Comparison of ENCODE assay signal across 25 cellular contexts in the genomic region with DNA sequence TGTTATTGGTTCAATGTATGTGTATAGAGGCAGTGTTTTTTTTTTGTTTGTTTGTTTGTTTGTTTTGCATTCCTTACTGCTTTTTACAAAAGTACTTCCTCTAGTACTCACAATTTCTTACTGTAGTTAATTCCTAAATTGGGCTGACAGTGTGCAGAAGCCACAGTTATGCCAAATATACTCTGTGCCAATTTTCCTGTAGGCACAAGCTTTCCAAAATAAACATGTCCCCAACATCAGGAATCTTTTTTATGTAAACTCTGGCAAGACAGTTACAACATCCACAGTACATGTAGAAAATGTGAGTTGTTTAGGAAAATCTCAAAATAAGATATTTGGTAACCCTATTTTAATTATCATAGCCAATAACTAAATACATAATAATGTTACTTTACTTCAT.
A peak's percentile ranks its signal among the peaks of the same experiment; 100 is the strongest.
DNase-seq lines count a peak whose midpoint lies in the region; ATAC-seq and TF ChIP-seq lines count a peak whose summit lies in the region.
"Had no signal": no experiment of that assay in that cellular context is flagged by ENCODE, and none has a peak within 500 bp of the region (broad histone marks: within the 10 kb centered on the region; RNA-seq: fewer than 3 reads in every experiment).

No MANE protein-coding gene starts in this region.

- no peak overlapping the region for H3K14ac ChIP-seq in IMR-90 (replicated peaks; ENCODE audit: low read depth, low read length)

- no peaks in the 10 kb centered on the region for H3K36me3 ChIP-seq in BJ (ENCODE audit: control insufficient read depth, insufficient read depth, low read length)
- H3K36me3 ChIP-seq in IMR-90 (ENCODE audit: control insufficient read depth, insufficient read depth, low read length): no peaks in the 10 kb centered on the region
- H3K36me3 ChIP-seq: esophagus muscularis mucosa, HAP-1, pancreas, tibial artery had no signal

- DNase-seq in BJ (ENCODE audit: low read depth) (peak; percentile 55), IMR-90 (peak; percentile 72), astrocyte of the hippocampus (ENCODE audit: low read depth, low spot score) (peak; percentile 84), iris pigment epithelial cell (ENCODE audit: low read depth) (peak; percentile 61), NCI-H2196 treated with DMSO at 0.1 percent for 48 hours (lab: John Stamatoyannopoulos, UW; ENCODE audit: unreplicated experiment) (no peak), NOMO-1 treated with dmso at 0.1 percent for 144 hours (lab: John Stamatoyannopoulos, UW; ENCODE audit: unreplicated experiment) (no peak)
- DNase-seq in naive thymus-derived CD8-positive, alpha-beta T cell: no peak
- DNase-seq: activated CD4-positive, alpha-beta T cell treated with anti-CD3 and anti-CD28 coated beads, Interleukin-2, amount 10 ng/mL, durations not matched to agents 7 days and 5 days; activated CD8-positive, alpha-beta memory T cell treated with anti-CD3 and anti-CD28 coated beads, Interleukin-2, amount 50 U/mL, for 4 hours; effector CD4-positive, alpha-beta T cell; islet precursor cell; mesendoderm; naive thymus-derived CD4-positive, alpha-beta T cell; NCI-H187; NCI-H345; pancreas; stimulated activated CD4-positive, alpha-beta T cell treated with anti-CD3 and anti-CD28 coated beads, Interleukin-2, amount 100 ng/mL, for 24 hours; stimulated activated naive CD4-positive, alpha-beta T cell treated with Interleukin-2 at 50 U/mL for 16 hours; T-cell; tibial artery had no signal

- H2AK9ac ChIP-seq in IMR-90 (replicated peaks; ENCODE audit: low read depth, low read length, poor library complexity): no peak overlapping the region

- H3K27ac Mint-ChIP-seq in naive thymus-derived CD8-positive, alpha-beta T cell: no peak overlapping the region
- H3K27ac Mint-ChIP-seq: activated CD4-positive, alpha-beta T cell treated with anti-CD3 and anti-CD28 coated beads, Interleukin-2, amount 10 ng/mL, durations not matched to agents 7 days and 5 days; naive thymus-derived CD4-positive, alpha-beta T cell; T-cell had no signal

- peaks cover 0 to 22% (median 5%) of the 10 kb centered on the region in 5 donors for H3K27me3 Mint-ChIP-seq in naive thymus-derived CD8-positive, alpha-beta T cell

- no peak overlapping the region for H3K4ac ChIP-seq in IMR-90 (ENCODE audit: low read depth, low read length)

- no peak overlapping the region for H2AK5ac ChIP-seq in IMR-90 (ENCODE audit: low read depth, low read length)

- H3K4me1 ChIP-seq in IMR-90 (ENCODE audit: control insufficient read depth, insufficient read depth, low read length): peaks cover 5% of the 10 kb centered on the region; the same call in 1 of the 2 replicates
- H3K4me1 ChIP-seq: HAP-1, pancreas had no signal

- CTCF ChIA-PET in BJ (lab: Yijun Ruan, JAX) (no interaction called here), IMR-90 (lab: Yijun Ruan, JAX) (no interaction called here)

- no peaks in the 10 kb centered on the region for H3K79me1 ChIP-seq in IMR-90 (ENCODE audit: low read depth in 1 of 2, low read length in 2 of 2)

- no peaks in the 10 kb centered on the region for H4K20me1 ChIP-seq in IMR-90 (ENCODE audit: insufficient read depth, low read length)

- H3K9ac ChIP-seq in IMR-90 (ENCODE audit: low read depth, low read length): no peak overlapping the region

- H3K27ac ChIP-seq in IMR-90 (ENCODE audit: insufficient read depth, low read length): no peak overlapping the region; the same call in 1 of the 2 replicates
- H3K27ac ChIP-seq: C4-2B, esophagus muscularis mucosa, hepatocyte, pancreas, tibial artery had no signal

- intact Hi-C loops in IMR-90 (cut with micrococcal nuclease): no loop called here

- TF ChIP-seq POLR2A in IMR-90 (IDR thresholded peaks at IDR 0.05; ENCODE audit: low read depth, low read length): no peak

- H3K36me3 Mint-ChIP-seq in naive thymus-derived CD8-positive, alpha-beta T cell: no peaks in the 10 kb centered on the region
- H3K36me3 Mint-ChIP-seq: naive thymus-derived CD4-positive, alpha-beta T cell; T-cell had no signal

- no peak overlapping the region for H3K4me2 ChIP-seq in IMR-90 (ENCODE audit: low read depth, low read length)
- H3K4me2 ChIP-seq: hepatocyte had no signal

- H2BK5ac ChIP-seq in IMR-90 (ENCODE audit: low read depth, low read length, poor library complexity, severe bottlenecking): peak overlapping the region; percentile 81

- H2BK120ac ChIP-seq in IMR-90 (ENCODE audit: low read depth, low read length): peak overlapping the region; percentile 98; the same call in 1 of the 2 replicates

- no peak overlapping the region for H3K4me3 Mint-ChIP-seq in naive thymus-derived CD8-positive, alpha-beta T cell
- H3K4me3 Mint-ChIP-seq: activated CD4-positive, alpha-beta T cell treated with anti-CD3 and anti-CD28 coated beads, Interleukin-2, amount 10 ng/mL, durations not matched to agents 7 days and 5 days; central memory CD8-positive, alpha-beta T cell; naive thymus-derived CD4-positive, alpha-beta T cell; T-cell had no signal

- BruUV-seq in IMR-90 (replicated peaks; lab: Mats Ljungman, UMichigan): no TSS peak

- H3K9me3 Mint-ChIP-seq in naive thymus-derived CD8-positive, alpha-beta T cell: peaks cover 0 to 10% (median 0%) of the 10 kb centered on the region in 9 donors
- H3K9me3 Mint-ChIP-seq: central memory CD8-positive, alpha-beta T cell had no signal

- H3K4me1 Mint-ChIP-seq in naive thymus-derived CD8-positive, alpha-beta T cell: no peaks in the 10 kb centered on the region
- H3K4me1 Mint-ChIP-seq: activated CD4-positive, alpha-beta T cell treated with anti-CD3 and anti-CD28 coated beads, Interleukin-2, amount 10 ng/mL, durations not matched to agents 7 days and 5 days; central memory CD8-positive, alpha-beta T cell; naive thymus-derived CD4-positive, alpha-beta T cell; T-cell had no signal

- POLR2A ChIA-PET in BJ (lab: Charles Lee): no interaction called here
- POLR2A ChIA-PET in IMR-90 (lab: Charles Lee; ENCODE audit: unreplicated experiment): no interaction called here
- POLR2A ChIA-PET in naive thymus-derived CD8-positive, alpha-beta T cell (lab: Charles Lee): no interaction called here

- H3K56ac ChIP-seq in IMR-90 (ENCODE audit: extremely low read depth, insufficient read depth, low read length): no peak overlapping the region

- H2AFZ ChIP-seq in IMR-90 (replicated peaks; ENCODE audit: low read length, poor library complexity): no peak overlapping the region
- H2AFZ ChIP-seq: hepatocyte had no signal

- H3K4me3 ChIP-seq in BJ (ENCODE audit: low read depth, low read length) (no peak overlapping the region), IMR-90 (ENCODE audit: insufficient read depth, low read depth, low read length) (no peak overlapping the region)
- H3K4me3 ChIP-seq: esophagus muscularis mucosa, HAP-1, hepatocyte, pancreas, tibial artery had no signal

- no peaks in the 10 kb centered on the region for H3K27me3 ChIP-seq in BJ (ENCODE audit: control insufficient read depth, insufficient read depth, low read length)
- H3K27me3 ChIP-seq in IMR-90 (ENCODE audit: control insufficient read depth, insufficient read depth, low read length): no peaks in the 10 kb centered on the region
- H3K27me3 ChIP-seq: esophagus muscularis mucosa, hepatocyte, pancreas, tibial artery had no signal

- no peak for TF ChIP-seq RAD21 in IMR-90 (IDR thresholded peaks at IDR 0.05; ENCODE audit: low read length)

- no peaks in the 10 kb centered on the region for H3K9me3 ChIP-seq in IMR-90 (ENCODE audit: control insufficient read depth, insufficient read depth, low read length)
- H3K9me3 ChIP-seq: esophagus muscularis mucosa, HAP-1, pancreas, tibial artery had no signal

- H4K5ac ChIP-seq in IMR-90 (ENCODE audit: low read depth, low read length): no peak overlapping the region

- no peak overlapping the region for H2BK20ac ChIP-seq in IMR-90 (ENCODE audit: low read depth, low read length)

- in situ Hi-C loops in IMR-90 (cut with MboI; ENCODE audit: low sequenced_read_pairs): no loop called here

- no peak overlapping the region for H3K18ac ChIP-seq in IMR-90 (ENCODE audit: low read depth, low read length)

- no peak overlapping the region for H4K91ac ChIP-seq in IMR-90 (ENCODE audit: insufficient read depth, low read depth, low read length)

- H4K8ac ChIP-seq in IMR-90 (ENCODE audit: low read depth in 2 of 2, low read length in 2 of 2): peak overlapping the region in 1 of 2 experiments; percentile 95; a peak in 1 of 4 replicates

- dilution Hi-C loops in IMR-90 (cut with HindIII; ENCODE audit: low sequenced_read_pairs, unreplicated experiment): no loop called here

- no peaks in the 10 kb centered on the region for H3K9me1 ChIP-seq in IMR-90 (ENCODE audit: insufficient read depth, low read length)

- H2BK15ac ChIP-seq in IMR-90 (ENCODE audit: low read depth, low read length): no peak overlapping the region

- no peak overlapping the region for H3K23ac ChIP-seq in IMR-90 (ENCODE audit: low read depth, low read length)

- peak; percentile 80 for ATAC-seq in IMR-90 (ENCODE audit: low read depth)
- no peak for ATAC-seq in naive thymus-derived CD8-positive, alpha-beta T cell
- ATAC-seq: naive thymus-derived CD4-positive, alpha-beta T cell; pancreas; T-cell had no signal

- TF ChIP-seq CTCF in BJ (IDR thresholded peaks at IDR 0.05; ENCODE audit: insufficient read depth, low read depth, low read length) (no peak), IMR-90 (conservative IDR thresholded peaks at IDR 0.05; ENCODE audit: low read depth, low read length) (no peak)

TF ChIP-seq in IMR-90, 13 proteins besides CTCF, POLR2A, EP300 and RAD21:
- no peak for TF ChIP-seq MAFK (IDR thresholded peaks at IDR 0.05; ENCODE audit: low read depth, low read length)
- TF ChIP-seq RCOR1 (IDR thresholded peaks at IDR 0.05; ENCODE audit: insufficient replicate concordance, low read length): no peak
- no peak for TF ChIP-seq NFE2L2 (IDR thresholded peaks at IDR 0.05; ENCODE audit: low read depth, low read length)
- TF ChIP-seq SMC3 (IDR thresholded peaks at IDR 0.05; ENCODE audit: low read depth, low read length): no peak
- no peak for TF ChIP-seq MAZ (IDR thresholded peaks at IDR 0.05; ENCODE audit: borderline replicate concordance, low read depth, low read length)
- peak; percentile 30; the same call in 1 of the 2 replicates for TF ChIP-seq CEBPB (IDR thresholded peaks at IDR 0.05; ENCODE audit: low read depth, low read length)
- TF ChIP-seq BHLHE40 (IDR thresholded peaks at IDR 0.05; ENCODE audit: low read depth, low read length): no peak
- TF ChIP-seq, protein P1, sequence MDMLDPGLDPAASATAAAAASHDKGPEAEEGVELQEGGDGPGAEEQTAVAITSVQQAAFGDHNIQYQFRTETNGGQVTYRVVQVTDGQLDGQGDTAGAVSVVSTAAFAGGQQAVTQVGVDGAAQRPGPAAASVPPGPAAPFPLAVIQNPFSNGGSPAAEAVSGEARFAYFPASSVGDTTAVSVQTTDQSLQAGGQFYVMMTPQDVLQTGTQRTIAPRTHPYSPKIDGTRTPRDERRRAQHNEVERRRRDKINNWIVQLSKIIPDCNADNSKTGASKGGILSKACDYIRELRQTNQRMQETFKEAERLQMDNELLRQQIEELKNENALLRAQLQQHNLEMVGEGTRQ (IDR thresholded peaks at IDR 0.05; ENCODE audit: low read depth, low read length): no peak
TF ChIP-seq in IMR-90: peak in this region for 1.

Comparison
In these comparisons a context has a peak if more than half of its experiments do, and no peak if none do; other contexts are left out.
1. DNase-seq: peak in BJ (single experiment), IMR-90 (single experiment), astrocyte of the hippocampus (single experiment) and iris pigment epithelial cell (single experiment); none in NCI-H2196 treated with DMSO at 0.1 percent for 48 hours (single experiment), NOMO-1 treated with dmso at 0.1 percent for 144 hours (single experiment) and naive thymus-derived CD8-positive, alpha-beta T cell (0 of 10).